In genomic region chr1:16158025-16158424, GRCh38 we compare ENCODE assay signal across 10 cellular contexts. TPM values are rescaled to one million over a fixed set of nuclear protein-coding genes. Genes with fewer than 3 reads are reported as not detected.
DNase-seq lines count a peak whose midpoint lies in the region; ATAC-seq and TF ChIP-seq lines count a peak whose summit lies in the region.
"Had no signal": no experiment of that assay in that cellular context is flagged by ENCODE, and none has a peak within 500 bp of the region (broad histone marks: within the 10 kb centered on the region; RNA-seq: fewer than 3 reads in every experiment).

No MANE protein-coding gene starts in this region.

- TF ChIP-seq CTCF in chondrocyte (IDR thresholded peaks at IDR 0.05), result no peak

- H3K36me3 ChIP-seq in skeletal muscle satellite cell (ENCODE audit: insufficient read depth, low read length), result no peaks in the 10 kb centered on the region

- POLR2A ChIA-PET in activated naive CD8-positive, alpha-beta T cell treated with anti-CD3 and anti-CD28 coated beads, Interleukin-2, amount 10 ng/mL, durations not matched to agents 7 days and 5 days (lab: Charles Lee), result no interaction called here

- H3K36me3 Mint-ChIP-seq in activated naive CD8-positive, alpha-beta T cell treated with anti-CD3 and anti-CD28 coated beads, Interleukin-2, amount 10 ng/mL, durations not matched to agents 7 days and 5 days, result no peaks in the 10 kb centered on the region
- H3K36me3 Mint-ChIP-seq in activated naive CD8-positive, alpha-beta T cell treated with anti-CD3 and anti-CD28 coated beads for 36 hours, result no peaks in the 10 kb centered on the region
- peaks cover under 1% of the 10 kb centered on the region for H3K36me3 Mint-ChIP-seq in chondrocyte (ENCODE audit: low read depth)

- no peak overlapping the region for H3K27ac Mint-ChIP-seq in activated naive CD8-positive, alpha-beta T cell treated with anti-CD3 and anti-CD28 coated beads, Interleukin-2, amount 10 ng/mL, durations not matched to agents 7 days and 5 days
- H3K27ac Mint-ChIP-seq in activated naive CD8-positive, alpha-beta T cell treated with anti-CD3 and anti-CD28 coated beads for 36 hours, result no peak overlapping the region
- peak overlapping the region; percentile 0 for H3K27ac Mint-ChIP-seq in chondrocyte (ENCODE audit: unreplicated experiment)

- no peaks in the 10 kb centered on the region for H3K9me3 Mint-ChIP-seq in activated naive CD8-positive, alpha-beta T cell treated with anti-CD3 and anti-CD28 coated beads, Interleukin-2, amount 10 ng/mL, durations not matched to agents 7 days and 5 days
- no peaks in the 10 kb centered on the region for H3K9me3 Mint-ChIP-seq in activated naive CD8-positive, alpha-beta T cell treated with anti-CD3 and anti-CD28 coated beads for 36 hours
- no peaks in the 10 kb centered on the region for H3K9me3 Mint-ChIP-seq in chondrocyte (ENCODE audit: low read depth)

- no peak overlapping the region for H3K4me3 Mint-ChIP-seq in activated naive CD8-positive, alpha-beta T cell treated with anti-CD3 and anti-CD28 coated beads, Interleukin-2, amount 10 ng/mL, durations not matched to agents 7 days and 5 days
- H3K4me3 Mint-ChIP-seq in activated naive CD8-positive, alpha-beta T cell treated with anti-CD3 and anti-CD28 coated beads for 36 hours, result no peak overlapping the region
- H3K4me3 Mint-ChIP-seq in chondrocyte (ENCODE audit: unreplicated experiment), result no peak overlapping the region

- H3K9me3 ChIP-seq in skeletal muscle satellite cell (replicated peaks; ENCODE audit: low read length), result no peaks in the 10 kb centered on the region

- DNase-seq in activated naive CD8-positive, alpha-beta T cell treated with anti-CD3 and anti-CD28 coated beads, Interleukin-2, amount 10 ng/mL, durations not matched to agents 7 days and 5 days, result no peak
- no peak for DNase-seq in activated naive CD8-positive, alpha-beta T cell treated with anti-CD3 and anti-CD28 coated beads for 36 hours
- peak in 3 of 5 donors; percentile 20 to 63 (median 31) for DNase-seq in T-helper 1 cell
- DNase-seq in chondrocyte (ENCODE audit: low spot score), result no peak
- no peak for DNase-seq in hepatic stellate cell (ENCODE audit: low spot score)
- DNase-seq in NCI-H526 (lab: John Stamatoyannopoulos, UW), result no peak
- no peak for DNase-seq in NCI-H187 (lab: John Stamatoyannopoulos, UW)
- DNase-seq: Karpas-422, OCI-M1 had no signal

- ATAC-seq in activated naive CD8-positive, alpha-beta T cell treated with anti-CD3 and anti-CD28 coated beads, Interleukin-2, amount 10 ng/mL, durations not matched to agents 7 days and 5 days (ENCODE audit: low read depth), result peak; percentile 53

- H3K4me3 ChIP-seq in skeletal muscle satellite cell (ENCODE audit: low read length), result peak overlapping the region; percentile 93

- no peak overlapping the region for H3K9ac ChIP-seq in skeletal muscle satellite cell (ENCODE audit: low read depth, low read length)

- peaks cover 71% of the 10 kb centered on the region for H3K27me3 Mint-ChIP-seq in activated naive CD8-positive, alpha-beta T cell treated with anti-CD3 and anti-CD28 coated beads, Interleukin-2, amount 10 ng/mL, durations not matched to agents 7 days and 5 days
- H3K27me3 Mint-ChIP-seq in activated naive CD8-positive, alpha-beta T cell treated with anti-CD3 and anti-CD28 coated beads for 36 hours, result peaks cover 28% of the 10 kb centered on the region
- H3K27me3 Mint-ChIP-seq in chondrocyte (ENCODE audit: low read depth), result no peaks in the 10 kb centered on the region

- H3K4me1 ChIP-seq in skeletal muscle satellite cell (ENCODE audit: control insufficient read depth, insufficient read depth, low read length), result peaks cover 36% of the 10 kb centered on the region

- H3K4me1 Mint-ChIP-seq in activated naive CD8-positive, alpha-beta T cell treated with anti-CD3 and anti-CD28 coated beads, Interleukin-2, amount 10 ng/mL, durations not matched to agents 7 days and 5 days, result peaks cover 35% of the 10 kb centered on the region
- peaks cover 37% of the 10 kb centered on the region for H3K4me1 Mint-ChIP-seq in activated naive CD8-positive, alpha-beta T cell treated with anti-CD3 and anti-CD28 coated beads for 36 hours
- H3K4me1 Mint-ChIP-seq in chondrocyte (ENCODE audit: low read depth), result peaks cover 26% of the 10 kb centered on the region

- H3K4me2 ChIP-seq in skeletal muscle satellite cell (ENCODE audit: low read length), result peak overlapping the region; percentile 83

- H3K27me3 ChIP-seq in skeletal muscle satellite cell (ENCODE audit: control insufficient read depth, insufficient read depth, low read length), result no peaks in the 10 kb centered on the region

RNA-seq across cellular contexts. Expression of gene EPHA2, which starts 2.2 kb away (rescaled TPM):
- total RNA-seq in activated naive CD8-positive, alpha-beta T cell treated with anti-CD3 and anti-CD28 coated beads, Interleukin-2, amount 10 ng/mL, durations not matched to agents 7 days and 5 days, result not detected
- total RNA-seq in activated naive CD8-positive, alpha-beta T cell treated with anti-CD3 and anti-CD28 coated beads for 36 hours, result under 1 TPM in 1 of 2 experiments, not detected in 1; 0.08 TPM
- total RNA-seq in chondrocyte, result 38.5 to 47.4 TPM (median 40.0 TPM) in 3 replicates
- 8.3 and 8.4 TPM in 2 replicates for total RNA-seq in skeletal muscle satellite cell (2012; rRNA removed)

RNA-seq across cellular contexts. Expression of gene ARHGEF19, which starts 54.4 kb away (rescaled TPM):
- total RNA-seq in activated naive CD8-positive, alpha-beta T cell treated with anti-CD3 and anti-CD28 coated beads, Interleukin-2, amount 10 ng/mL, durations not matched to agents 7 days and 5 days, result 10 to 100 TPM in 1 of 2 experiments, 1 to 10 TPM in 1; 7.5 to 10.2 TPM
- total RNA-seq in activated naive CD8-positive, alpha-beta T cell treated with anti-CD3 and anti-CD28 coated beads for 36 hours, result 1 to 10 TPM; 4.4 to 4.5 TPM
- 14.4 to 17.7 TPM (median 16.1 TPM) in 3 replicates for total RNA-seq in chondrocyte
- total RNA-seq in skeletal muscle satellite cell (2012; rRNA removed), result 4.6 and 4.8 TPM in 2 replicates

Comparison
In these comparisons a context has a peak if more than half of its experiments do, and no peak if none do; other contexts are left out.
1. DNase-seq: peak in T-helper 1 cell (3 of 5); none in activated naive CD8-positive, alpha-beta T cell treated with anti-CD3 and anti-CD28 coated beads, Interleukin-2, amount 10 ng/mL, durations not matched to agents 7 days and 5 days (single experiment), activated naive CD8-positive, alpha-beta T cell treated with anti-CD3 and anti-CD28 coated beads for 36 hours (single experiment), chondrocyte (single experiment), hepatic stellate cell (single experiment), NCI-H526 (0 of 2) and NCI-H187 (0 of 2).
2. RNA of gene EPHA2, which starts 2.2 kb away (total RNA-seq): 38.5 to 47.4 TPM in chondrocyte; 0.08 TPM in activated naive CD8-positive, alpha-beta T cell treated with anti-CD3 and anti-CD28 coated beads for 36 hours and not detected in activated naive CD8-positive, alpha-beta T cell treated with anti-CD3 and anti-CD28 coated beads, Interleukin-2, amount 10 ng/mL, durations not matched to agents 7 days and 5 days; every median in the first group is over 10 times any median in the second.